In the genomic region with DNA sequence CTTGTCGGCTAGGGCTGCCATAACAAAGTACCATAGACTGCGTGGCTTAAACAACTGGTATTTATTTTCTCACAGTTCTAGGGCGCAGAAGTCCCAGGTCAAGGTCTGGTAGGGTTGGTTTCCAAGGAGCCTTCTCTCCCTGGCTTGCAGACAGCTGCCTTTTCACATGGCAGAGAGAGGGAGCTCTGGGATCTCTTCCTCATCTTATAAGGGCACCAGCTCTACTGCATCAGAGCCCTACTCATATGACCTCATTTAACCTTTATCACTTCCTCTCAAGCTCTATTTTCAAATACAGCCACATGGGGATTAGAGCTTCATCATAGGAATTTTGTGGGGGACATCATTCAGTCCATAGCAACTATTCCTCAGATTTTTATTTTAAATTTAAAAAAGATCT, we compare ENCODE assay signal across 1 cellular context.
TF ChIP-seq lines count a peak whose summit lies in the region.

No MANE protein-coding gene starts in this region.

TF ChIP-seq in K562, 482 proteins besides CTCF, POLR2A, EP300 and RAD21 (continued from another document):
- 0 out of 4 replicates have a peak, but pooled peaks of 1 of the 2 experiments have one; percentile 14 for TF ChIP-seq SRF (CRISPR knock-in tag; IDR thresholded peaks at IDR 0.05)
- TF ChIP-seq, protein P1, sequence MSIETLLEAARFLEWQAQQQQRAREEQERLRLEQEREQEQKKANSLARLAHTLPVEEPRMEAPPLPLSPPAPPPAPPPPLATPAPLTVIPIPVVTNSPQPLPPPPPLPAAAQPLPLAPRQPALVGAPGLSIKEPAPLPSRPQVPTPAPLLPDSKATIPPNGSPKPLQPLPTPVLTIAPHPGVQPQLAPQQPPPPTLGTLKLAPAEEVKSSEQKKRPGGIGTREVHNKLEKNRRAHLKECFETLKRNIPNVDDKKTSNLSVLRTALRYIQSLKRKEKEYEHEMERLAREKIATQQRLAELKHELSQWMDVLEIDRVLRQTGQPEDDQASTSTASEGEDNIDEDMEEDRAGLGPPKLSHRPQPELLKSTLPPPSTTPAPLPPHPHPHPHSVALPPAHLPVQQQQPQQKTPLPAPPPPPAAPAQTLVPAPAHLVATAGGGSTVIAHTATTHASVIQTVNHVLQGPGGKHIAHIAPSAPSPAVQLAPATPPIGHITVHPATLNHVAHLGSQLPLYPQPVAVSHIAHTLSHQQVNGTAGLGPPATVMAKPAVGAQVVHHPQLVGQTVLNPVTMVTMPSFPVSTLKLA (conservative IDR thresholded peaks at IDR 0.05), result no peak
- TF ChIP-seq GATA2 (CRISPR knock-in tag; IDR thresholded peaks at IDR 0.05), result no peak
- TF ChIP-seq ZNF133 (CRISPR knock-in tag; IDR thresholded peaks at IDR 0.05), result no peak
- no peak for TF ChIP-seq CBX8 (IDR thresholded peaks at IDR 0.05; ENCODE audit: borderline replicate concordance, extremely low read depth, low read depth, low read length, poor library complexity, severe bottlenecking)
- no peak for TF ChIP-seq JUND (IDR thresholded peaks at IDR 0.05; ENCODE audit: borderline replicate concordance, low read depth, low read length)
- 0 out of 3 replicates have a peak, but pooled peaks have one; percentile 38 for TF ChIP-seq JUND (tag; IDR thresholded peaks at IDR 0.05; ENCODE audit: borderline replicate concordance, low read depth, low read length)
- TF ChIP-seq ZNF24 (IDR thresholded peaks at IDR 0.05), result no peak
- TF ChIP-seq, protein P2, sequence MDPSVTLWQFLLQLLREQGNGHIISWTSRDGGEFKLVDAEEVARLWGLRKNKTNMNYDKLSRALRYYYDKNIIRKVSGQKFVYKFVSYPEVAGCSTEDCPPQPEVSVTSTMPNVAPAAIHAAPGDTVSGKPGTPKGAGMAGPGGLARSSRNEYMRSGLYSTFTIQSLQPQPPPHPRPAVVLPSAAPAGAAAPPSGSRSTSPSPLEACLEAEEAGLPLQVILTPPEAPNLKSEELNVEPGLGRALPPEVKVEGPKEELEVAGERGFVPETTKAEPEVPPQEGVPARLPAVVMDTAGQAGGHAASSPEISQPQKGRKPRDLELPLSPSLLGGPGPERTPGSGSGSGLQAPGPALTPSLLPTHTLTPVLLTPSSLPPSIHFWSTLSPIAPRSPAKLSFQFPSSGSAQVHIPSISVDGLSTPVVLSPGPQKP (CRISPR knock-in tag; IDR thresholded peaks at IDR 0.05), result no peak
- no peak for TF ChIP-seq E2F6 (IDR thresholded peaks at IDR 0.05; ENCODE audit: borderline replicate concordance in 1 of 2, extremely low read depth in 1 of 2, insufficient read depth in 1 of 2, insufficient read length in 1 of 2, low read depth in 1 of 2, low read length in 1 of 2, poor library complexity in 1 of 2, severe bottlenecking in 1 of 2)
- TF ChIP-seq ATF7 (IDR thresholded peaks at IDR 0.05), result 0 out of 2 replicates have a peak, but pooled peaks have one; percentile 22
- no peak for TF ChIP-seq KDM4B (IDR thresholded peaks at IDR 0.05; ENCODE audit: borderline replicate concordance in 2 of 2, low read depth in 1 of 2)
- 0 out of 2 replicates have a peak, but pooled peaks have one; percentile 14 for TF ChIP-seq FOSL1 (tag; conservative IDR thresholded peaks at IDR 0.05)
- no peak for TF ChIP-seq STAG1 (CRISPR knock-in tag; IDR thresholded peaks at IDR 0.05; ENCODE audit: borderline replicate concordance)
- no peak for TF ChIP-seq NFIC (IDR thresholded peaks at IDR 0.05)
- TF ChIP-seq RNF2 (IDR thresholded peaks at IDR 0.05), result no peak
- no peak for TF ChIP-seq HEY1 (CRISPR knock-in tag; IDR thresholded peaks at IDR 0.05; ENCODE audit: borderline replicate concordance)
- no peak for TF ChIP-seq ZNF77 (CRISPR knock-in tag; IDR thresholded peaks at IDR 0.05)
- TF ChIP-seq BRD9 (IDR thresholded peaks at IDR 0.05; ENCODE audit: low read depth, partially characterized antibody), result no peak
- TF ChIP-seq POLR2G (IDR thresholded peaks at IDR 0.05; ENCODE audit: low read depth, low read length), result no peak
- TF ChIP-seq ZBTB43 (CRISPR knock-in tag; IDR thresholded peaks at IDR 0.05), result no peak
- no peak for TF ChIP-seq PCBP2 (IDR thresholded peaks at IDR 0.05; ENCODE audit: low read depth, low read length, poor library complexity, severe bottlenecking)
- TF ChIP-seq ZNF274 (IDR thresholded peaks at IDR 0.05; ENCODE audit: borderline replicate concordance, low read depth, low read length), result no peak
- no peak for TF ChIP-seq ZNF124 (CRISPR knock-in tag; IDR thresholded peaks at IDR 0.05)
- TF ChIP-seq ZNF41 (CRISPR knock-in tag; conservative IDR thresholded peaks at IDR 0.05), result no peak
- no peak for TF ChIP-seq ZNF239 (CRISPR knock-in tag; IDR thresholded peaks at IDR 0.05)
- TF ChIP-seq RCOR1 (IDR thresholded peaks at IDR 0.05; ENCODE audit: borderline replicate concordance in 1 of 2, low read depth in 2 of 2, low read length in 2 of 2), result peak in 1 of 2 experiments; percentile 47; a peak in 1 of 4 replicates
- TF ChIP-seq ETV1 (tag; conservative IDR thresholded peaks at IDR 0.05; ENCODE audit: low read depth), result 0 out of 2 replicates have a peak, but pooled peaks have one; percentile 15
- TF ChIP-seq CBFA2T2 (conservative IDR thresholded peaks at IDR 0.05), result no peak
- TF ChIP-seq POLR3G (IDR thresholded peaks at IDR 0.05; ENCODE audit: extremely low read depth, insufficient read length, insufficient replicate concordance), result no peak
- no peak for TF ChIP-seq ZNF354B (CRISPR knock-in tag; IDR thresholded peaks at IDR 0.05)
- TF ChIP-seq ZNF586 (CRISPR knock-in tag; conservative IDR thresholded peaks at IDR 0.05), result no peak
- no peak for TF ChIP-seq NKRF (IDR thresholded peaks at IDR 0.05; ENCODE audit: borderline replicate concordance)
- TF ChIP-seq HMGXB4 (CRISPR knock-in tag; IDR thresholded peaks at IDR 0.05), result no peak
- no peak for TF ChIP-seq USF2 (CRISPR knock-in tag; IDR thresholded peaks at IDR 0.05)
- TF ChIP-seq SMARCA5 (IDR thresholded peaks at IDR 0.05), result no peak
- no peak for TF ChIP-seq NR2C2 (CRISPR knock-in tag; IDR thresholded peaks at IDR 0.05)
- TF ChIP-seq NR2C2 (tag; IDR thresholded peaks at IDR 0.05), result peak; percentile 47; the same call in 1 of the 2 replicates
- TF ChIP-seq FOXK1 (CRISPR knock-in tag; IDR thresholded peaks at IDR 0.05; ENCODE audit: borderline replicate concordance), result no peak
TF ChIP-seq in K562: peak in this region for 9.
